In genomic region chr14:36647417-36647826, GRCh38 we compare ENCODE assay signal across 10 cellular contexts. TPM values are rescaled to one million over a fixed set of nuclear protein-coding genes. Genes with fewer than 3 reads are reported as not detected.
A peak's percentile ranks its signal among the peaks of the same experiment; 100 is the strongest.
DNase-seq lines count a peak whose midpoint lies in the region; ATAC-seq and TF ChIP-seq lines count a peak whose summit lies in the region.
"Had no signal": no experiment of that assay in that cellular context is flagged by ENCODE, and none has a peak within 500 bp of the region (broad histone marks: within the 10 kb centered on the region; RNA-seq: fewer than 3 reads in every experiment).

No MANE protein-coding gene starts in this region.

- H3K27ac Mint-ChIP-seq in activated naive CD4-positive, alpha-beta T cell treated with anti-CD3 and anti-CD28 coated beads, Interleukin-2, amount 10 ng/mL, durations not matched to agents 7 days and 5 days: no peak overlapping the region
- H3K27ac Mint-ChIP-seq in CD8-positive, alpha-beta T cell: no peak overlapping the region

- H3K36me3 ChIP-seq in fibroblast of lung (ENCODE audit: control insufficient read depth, insufficient read depth, low read length) (no peaks in the 10 kb centered on the region), neuron (ENCODE audit: insufficient read depth, low read length) (no peaks in the 10 kb centered on the region), vagina (no peaks in the 10 kb centered on the region)
- H3K36me3 ChIP-seq in CD8-positive, alpha-beta T cell (ENCODE audit: insufficient read depth, low read length): no peaks in the 10 kb centered on the region

- H3K4me2 ChIP-seq in fibroblast of lung (ENCODE audit: extremely low read depth, insufficient read depth, low read length): peak overlapping the region; percentile 56

- no peak overlapping the region for H3K4me3 Mint-ChIP-seq in activated naive CD4-positive, alpha-beta T cell treated with anti-CD3 and anti-CD28 coated beads, Interleukin-2, amount 10 ng/mL, durations not matched to agents 7 days and 5 days
- no peak overlapping the region for H3K4me3 Mint-ChIP-seq in CD8-positive, alpha-beta T cell

- H3K27ac ChIP-seq in fibroblast of lung (ENCODE audit: insufficient read depth, low read length) (no peak overlapping the region), vagina (no peak overlapping the region)
- no peak overlapping the region for H3K27ac ChIP-seq in CD8-positive, alpha-beta T cell (ENCODE audit: low read depth, low read length)

- intact Hi-C loops in left cardiac atrium (cut with DNase I) (loop anchor here (1.0 to 10.0 kb wide), 3 partner anchors 295 to 507 kb away; no protein-coding TSS in a partner anchor), left ventricle myocardium superior (cut with micrococcal nuclease) (loop anchor here (5.0 kb wide), 1 partner anchor 500 kb away; no protein-coding TSS in a partner anchor), vagina (cut with DNase I) (no loop called here)
- intact Hi-C loops in CD8-positive, alpha-beta T cell (cut with DNase I, micrococcal nuclease): no loop called here

- no peaks in the 10 kb centered on the region for H3K9me3 Mint-ChIP-seq in activated naive CD4-positive, alpha-beta T cell treated with anti-CD3 and anti-CD28 coated beads, Interleukin-2, amount 10 ng/mL, durations not matched to agents 7 days and 5 days
- H3K9me3 Mint-ChIP-seq in CD8-positive, alpha-beta T cell: no peaks in the 10 kb centered on the region

- POLR2A ChIA-PET in CD8-positive, alpha-beta T cell (lab: Charles Lee): no interaction called here

- H3K27me3 Mint-ChIP-seq in activated naive CD4-positive, alpha-beta T cell treated with anti-CD3 and anti-CD28 coated beads, Interleukin-2, amount 10 ng/mL, durations not matched to agents 7 days and 5 days: peaks cover 55% of the 10 kb centered on the region
- peaks cover 50% of the 10 kb centered on the region for H3K27me3 Mint-ChIP-seq in CD8-positive, alpha-beta T cell (ENCODE audit: low read depth)

- peak overlapping the region in 1 of 4 experiments; percentile 40 for H3K4me3 ChIP-seq in fibroblast of lung (replicated peaks in 1 of 4; ENCODE audit: control extremely low read depth in 1 of 4, insufficient read depth in 1 of 4, low read depth in 3 of 4, low read length in 4 of 4)
- H3K4me3 ChIP-seq in neuron (ENCODE audit: low read length): peak overlapping the region; percentile 53
- peak overlapping the region; percentile 2 to 42 for H3K4me3 ChIP-seq in vagina
- no peak overlapping the region for H3K4me3 ChIP-seq in CD8-positive, alpha-beta T cell (ENCODE audit: low read depth, low read length)

- H3K79me2 ChIP-seq in fibroblast of lung (ENCODE audit: control insufficient read depth, insufficient read depth, low read length): no peaks in the 10 kb centered on the region

- H3K4me1 Mint-ChIP-seq in activated naive CD4-positive, alpha-beta T cell treated with anti-CD3 and anti-CD28 coated beads, Interleukin-2, amount 10 ng/mL, durations not matched to agents 7 days and 5 days: peaks cover 3% of the 10 kb centered on the region
- peaks cover 4% of the 10 kb centered on the region for H3K4me1 Mint-ChIP-seq in CD8-positive, alpha-beta T cell (ENCODE audit: low read depth)

- CTCF ChIA-PET in activated naive CD4-positive, alpha-beta T cell treated with anti-CD3 and anti-CD28 coated beads, Interleukin-2, amount 10 ng/mL, durations not matched to agents 7 days and 5 days (lab: Charles Lee): no interaction called here
- CTCF ChIA-PET in CD8-positive, alpha-beta T cell (lab: Charles Lee): no interaction called here

- ATAC-seq in left cardiac atrium: peak; percentile 25
- ATAC-seq in left ventricle myocardium superior: no peak
- ATAC-seq in CD8-positive, alpha-beta T cell: no peak

- no peak overlapping the region for H3K9ac ChIP-seq in fibroblast of lung (ENCODE audit: insufficient read depth, low read length)

- no peaks in the 10 kb centered on the region for H3K9me3 ChIP-seq in fibroblast of lung (ENCODE audit: control insufficient read depth, insufficient read depth, low read depth, low read length)
- no peaks in the 10 kb centered on the region for H3K9me3 ChIP-seq in neuron (ENCODE audit: low read length)
- H3K9me3 ChIP-seq in vagina: no peaks in the 10 kb centered on the region
- H3K9me3 ChIP-seq in CD8-positive, alpha-beta T cell (ENCODE audit: low read length): no peaks in the 10 kb centered on the region

- DNase-seq in left cardiac atrium (peak; percentile 17), left ventricle myocardium superior (no peak), fibroblast of lung (ENCODE audit: low read depth in 2 of 2) (no peak), vagina (ENCODE audit: extremely low spot score in 2 of 2) (no peak), hepatic stellate cell (ENCODE audit: low spot score) (no peak)
- no peak for DNase-seq in activated naive CD4-positive, alpha-beta T cell treated with anti-CD3 and anti-CD28 coated beads, Interleukin-2, amount 10 ng/mL, durations not matched to agents 7 days and 5 days
- DNase-seq in CD8-positive, alpha-beta T cell: no peak
- DNase-seq: activated CD4-positive, alpha-beta T cell treated with anti-CD3 and anti-CD28 coated beads, Interleukin-2, amount 50 U/mL, for 1 hour; amygdala had no signal

- peaks cover 3% of the 10 kb centered on the region for H3K36me3 Mint-ChIP-seq in activated naive CD4-positive, alpha-beta T cell treated with anti-CD3 and anti-CD28 coated beads, Interleukin-2, amount 10 ng/mL, durations not matched to agents 7 days and 5 days
- no peaks in the 10 kb centered on the region for H3K36me3 Mint-ChIP-seq in CD8-positive, alpha-beta T cell

- H3K27me3 ChIP-seq in fibroblast of lung (ENCODE audit: control insufficient read depth, insufficient read depth, low read length) (peaks cover 46% of the 10 kb centered on the region), neuron (ENCODE audit: insufficient read depth, low read length) (peaks cover 77% of the 10 kb centered on the region), vagina (no peaks in the 10 kb centered on the region)
- H3K27me3 ChIP-seq in CD8-positive, alpha-beta T cell (ENCODE audit: insufficient read depth, low read length): peaks cover 11% of the 10 kb centered on the region

- H3K4me1 ChIP-seq in fibroblast of lung (ENCODE audit: control insufficient read depth, extremely low read depth, insufficient read depth, low read length): no peaks in the 10 kb centered on the region
- peaks cover 5% of the 10 kb centered on the region for H3K4me1 ChIP-seq in neuron (ENCODE audit: insufficient read depth, low read length)
- H3K4me1 ChIP-seq in vagina: peaks cover 14% of the 10 kb centered on the region
- no peaks in the 10 kb centered on the region for H3K4me1 ChIP-seq in CD8-positive, alpha-beta T cell (ENCODE audit: insufficient read depth, low read length)

- no peak for TF ChIP-seq POLR2A in vagina (IDR thresholded peaks at IDR 0.05)

- no peaks in the 10 kb centered on the region for H4K20me1 ChIP-seq in fibroblast of lung (ENCODE audit: control insufficient read depth, extremely low read depth, insufficient read depth, low read length)

- H2AFZ ChIP-seq in fibroblast of lung (ENCODE audit: low read length) (no peak overlapping the region), neuron (ENCODE audit: low read depth, low read length) (peak overlapping the region; percentile 98)

- TF ChIP-seq CTCF in fibroblast of lung (conservative IDR thresholded peaks at IDR 0.05 in 1 of 2, IDR thresholded peaks at IDR 0.05 in 1 of 2; ENCODE audit: low read depth in 1 of 2, low read length in 2 of 2) (no peak), vagina (IDR thresholded peaks at IDR 0.05) (no peak)
- TF ChIP-seq CTCF in CD8-positive, alpha-beta T cell (IDR thresholded peaks at IDR 0.05): no peak

RNA-seq across cellular contexts. Expression of gene PAX9, which starts 14.2 kb away (rescaled TPM):
- total RNA-seq in left cardiac atrium: not detected
- total RNA-seq in left ventricle myocardium superior: not detected
- total RNA-seq in fibroblast of lung: not detected in 2 replicates
- 0.03 TPM in 1 of 2 replicates, not detected in the other for polyA plus RNA-seq in fibroblast of lung
- 0.03 TPM in 1 of 2 replicates, not detected in the other for polyA plus RNA-seq in fibroblast of lung (2012)
- polyA minus RNA-seq in fibroblast of lung (ENCODE audit: low replicate concordance): not detected in 2 replicates
- 1.5 TPM for total RNA-seq in vagina
- not detected for total RNA-seq in CD8-positive, alpha-beta T cell

Comparison
In these comparisons a context has a peak if more than half of its experiments do, and no peak if none do; other contexts are left out.
1. ATAC-seq: peak in left cardiac atrium (2 of 2); none in left ventricle myocardium superior (single experiment) and CD8-positive, alpha-beta T cell (single experiment).
2. intact Hi-C loops: an anchor here in left cardiac atrium (1.0 to 10.0 kb wide) and left ventricle myocardium superior (5.0 kb wide); none called in vagina and CD8-positive, alpha-beta T cell.